In genomic region chr17:75831032-75831567, GRCh38 we compare ENCODE assay signal across 18 cellular contexts. TPM values are rescaled to one million over a fixed set of nuclear protein-coding genes. Genes with fewer than 3 reads are reported as not detected.
A peak's percentile ranks its signal among the peaks of the same experiment; 100 is the strongest.
DNase-seq lines count a peak whose midpoint lies in the region; ATAC-seq, FAIRE-seq and TF ChIP-seq lines count a peak whose summit lies in the region.
"Had no signal": no experiment of that assay in that cellular context is flagged by ENCODE, and none has a peak within 500 bp of the region (broad histone marks: within the 10 kb centered on the region; RNA-seq: fewer than 3 reads in every experiment).

No MANE protein-coding gene starts in this region.

- H3K9me3 Mint-ChIP-seq in CD4-positive, CD25-positive, alpha-beta regulatory T cell, result no peaks in the 10 kb centered on the region
- H3K9me3 Mint-ChIP-seq in H9 (no peaks in the 10 kb centered on the region), nephron progenitor cell (no peaks in the 10 kb centered on the region)
- H3K9me3 Mint-ChIP-seq: activated T-helper 1 cell treated with anti-CD3 and anti-CD28 coated beads, Interleukin-12 subunit alpha, Interleukin-12 subunit beta, Interleukin-2, Interleukin-4 antibody, amounts not matched to agents 30 ng/mL and 10 ng/mL and 1 ng/mL, durations not matched to agents 14 hours and 24 hours and 36 hours had no signal

- in situ Hi-C loops in K562 (cut with MboI), result no loop called here

- TF ChIP-seq EP300 in K562 (IDR thresholded peaks at IDR 0.05; ENCODE audit: low read length), result no peak

- DNase-seq in CD4-positive, CD25-positive, alpha-beta regulatory T cell, result no peak
- DNase-seq in H9, result peak; percentile 75
- peak in 2 of 4 experiments; percentile 50 to 60 for DNase-seq in K562 (ENCODE audit: extremely low read depth in 1 of 4, low spot score in 3 of 4)
- DNase-seq in nephron progenitor cell, result no peak
- DNase-seq in ascending aorta (ENCODE audit: low spot score in 2 of 2), result no peak
- DNase-seq: foreskin keratinocyte, GOT3, hippocampal formation, NCI-H1436, NCI-H2171 treated with DMSO at 0.1 percent for 48 hours, nucleus accumbens, SIG-M5, T-helper 1 cell had no signal

- H4K20me1 ChIP-seq in H9 (ENCODE audit: control insufficient read depth, insufficient read depth, insufficient read length) (no peaks in the 10 kb centered on the region), K562 (replicated peaks; ENCODE audit: control insufficient read depth, insufficient read depth, low read length) (0 out of 2 replicates have a peak, but pooled peaks cover 4% of the 10 kb centered on the region)

- no peak overlapping the region for H3K4me2 ChIP-seq in H9 (ENCODE audit: insufficient read depth, insufficient read length, low read length)
- H3K4me2 ChIP-seq in K562 (ENCODE audit: insufficient read depth, low read length), result no peak overlapping the region

- H3K23me2 ChIP-seq in H9 (ENCODE audit: insufficient read length, low read depth, low read length, poor library complexity, severe bottlenecking), result no peaks in the 10 kb centered on the region

- no peak overlapping the region for H3K18ac ChIP-seq in H9 (ENCODE audit: insufficient read length, low read depth, low read length)

- H3T11ph ChIP-seq in H9 (ENCODE audit: low read length), result no peak overlapping the region

- peaks cover 44% of the 10 kb centered on the region for H3K4me1 ChIP-seq in CD4-positive, CD25-positive, alpha-beta regulatory T cell (ENCODE audit: control insufficient read depth, insufficient read depth, low read length, poor library complexity, severe bottlenecking)
- H3K4me1 ChIP-seq in H9 (ENCODE audit: insufficient read depth, low read length), result peaks cover 5% of the 10 kb centered on the region; the same call in 1 of the 2 replicates
- peaks cover 0 to 58% of the 10 kb centered on the region in 2 experiments; a peak in 3 of 5 replicates for H3K4me1 ChIP-seq in K562 (replicated peaks in 1 of 2; ENCODE audit: control insufficient read depth in 2 of 2, insufficient read depth in 2 of 2, low read length in 2 of 2)
- peaks cover 14 to 20% of the 10 kb centered on the region in 2 donors for H3K4me1 ChIP-seq in mucosa of rectum (ENCODE audit: control insufficient read depth in 2 of 2, insufficient read depth in 2 of 2, low read length in 2 of 2)
- peaks cover 11 to 13% of the 10 kb centered on the region in 2 donors for H3K4me1 ChIP-seq in ascending aorta
- H3K4me1 ChIP-seq: foreskin keratinocyte had no signal

- H3K23ac ChIP-seq in H9 (ENCODE audit: insufficient read length, low read depth, low read length), result no peak overlapping the region

- H3K79me2 ChIP-seq in H9 (ENCODE audit: insufficient read depth, low read length), result no peaks in the 10 kb centered on the region
- H3K79me2 ChIP-seq in K562 (ENCODE audit: control insufficient read depth, insufficient read depth, low read length), result peaks cover 3% of the 10 kb centered on the region; the same call in 1 of the 3 replicates

- H3K36me3 Mint-ChIP-seq in CD4-positive, CD25-positive, alpha-beta regulatory T cell, result peaks cover 13% of the 10 kb centered on the region
- H3K36me3 Mint-ChIP-seq in H9 (ENCODE audit: insufficient read depth in 1 of 3, low read depth in 3 of 3), result no peaks in the 10 kb centered on the region; a peak in 1 of 7 replicates
- no peaks in the 10 kb centered on the region for H3K36me3 Mint-ChIP-seq in nephron progenitor cell (ENCODE audit: low read depth)

- no peak for TF ChIP-seq RAD21 in K562 (CRISPR knock-in tag; conservative IDR thresholded peaks at IDR 0.05 in 1 of 2, IDR thresholded peaks at IDR 0.05 in 1 of 2)

- no peak overlapping the region for H3K4ac ChIP-seq in H9 (ENCODE audit: low read depth, low read length)

- no peaks in the 10 kb centered on the region for H3K27me3 Mint-ChIP-seq in CD4-positive, CD25-positive, alpha-beta regulatory T cell
- H3K27me3 Mint-ChIP-seq in H9 (ENCODE audit: low read depth), result no peaks in the 10 kb centered on the region
- no peaks in the 10 kb centered on the region for H3K27me3 Mint-ChIP-seq in nephron progenitor cell (ENCODE audit: low read depth, poor library complexity)

- H3K9me3 ChIP-seq in CD4-positive, CD25-positive, alpha-beta regulatory T cell (ENCODE audit: control insufficient read depth in 2 of 2, low read length in 2 of 2), result no peaks in the 10 kb centered on the region
- H3K9me3 ChIP-seq in H9 (ENCODE audit: control insufficient read depth, low read depth, low read length) (no peaks in the 10 kb centered on the region), K562 (replicated peaks; ENCODE audit: control insufficient read depth, insufficient read depth, low read depth, low read length) (no peaks in the 10 kb centered on the region), mucosa of rectum (ENCODE audit: control insufficient read depth in 2 of 2, low read length in 2 of 2) (no peaks in the 10 kb centered on the region), ascending aorta (no peaks in the 10 kb centered on the region)
- H3K9me3 ChIP-seq: suprapubic skin had no signal

- TF ChIP-seq CTCF in H9 (conservative IDR thresholded peaks at IDR 0.05) (no peak), K562 (IDR thresholded peaks at IDR 0.05 in 2 of 3, conservative IDR thresholded peaks at IDR 0.05 in 1 of 3; ENCODE audit: insufficient read depth in 2 of 3, low read depth in 1 of 3, low read length in 3 of 3) (no peak), nephron progenitor cell (IDR thresholded peaks at IDR 0.05) (no peak), ascending aorta (IDR thresholded peaks at IDR 0.05) (no peak)

- H3K4me1 Mint-ChIP-seq in CD4-positive, CD25-positive, alpha-beta regulatory T cell, result peaks cover 4 to 47% (median 23%) of the 10 kb centered on the region in 4 donors
- peaks cover 28 to 47% of the 10 kb centered on the region in 2 experiments for H3K4me1 Mint-ChIP-seq in H9
- peaks cover 38% of the 10 kb centered on the region for H3K4me1 Mint-ChIP-seq in nephron progenitor cell

- intact Hi-C loops in K562 (cut with micrococcal nuclease), result no loop called here
- intact Hi-C loops in ascending aorta (cut with DNase I), result no loop called here

- no peak overlapping the region for H4K8ac ChIP-seq in H9 (replicated peaks; ENCODE audit: insufficient read length, low read depth, low read length)

- ATAC-seq in CD4-positive, CD25-positive, alpha-beta regulatory T cell (ENCODE audit: low read depth in 2 of 2), result no peak
- ATAC-seq in K562 (no peak), GM19395 (IDR thresholded peaks at IDR 0.05; ENCODE audit: unreplicated experiment) (no peak)
- ATAC-seq: foreskin keratinocyte had no signal

- H2BK12ac ChIP-seq in H9 (ENCODE audit: insufficient read length, low read depth, low read length), result no peak overlapping the region

- CTCF ChIA-PET in K562 (lab: Yijun Ruan, JAX; ENCODE audit: low intra/inter-chr PET ratio), result no interaction called here

- no peak overlapping the region for H2BK5ac ChIP-seq in H9 (ENCODE audit: insufficient read length, low read length)

- H2BK15ac ChIP-seq in H9 (ENCODE audit: low read depth, low read length), result no peak overlapping the region

- no peaks in the 10 kb centered on the region for H3K79me1 ChIP-seq in H9 (ENCODE audit: insufficient read depth, low read depth, low read length, poor library complexity, severe bottlenecking)

- no peak overlapping the region for H2BK120ac ChIP-seq in H9 (ENCODE audit: low read depth, low read length, poor library complexity, severe bottlenecking)

- peak overlapping the region; percentile 55 for H3K27ac ChIP-seq in CD4-positive, CD25-positive, alpha-beta regulatory T cell (ENCODE audit: insufficient read depth, low read length, poor library complexity, severe bottlenecking)
- no peak overlapping the region for H3K27ac ChIP-seq in H9 (ENCODE audit: insufficient read length, low read depth, low read length)
- H3K27ac ChIP-seq in K562 (ENCODE audit: extremely low read depth, low read depth, low read length), result no peak overlapping the region
- peak overlapping the region; percentile 1 to 43 for H3K27ac ChIP-seq in mucosa of rectum (ENCODE audit: low read depth in 2 of 2, low read length in 2 of 2)
- no peak overlapping the region for H3K27ac ChIP-seq in ascending aorta
- H3K27ac ChIP-seq: foreskin keratinocyte, suprapubic skin, VCaP had no signal

- H2AFZ ChIP-seq in H9 (ENCODE audit: low read length) (no peak overlapping the region), K562 (ENCODE audit: low read depth, low read length) (no peak overlapping the region)

- H3K9ac ChIP-seq in H9 (ENCODE audit: extremely low read depth, insufficient read length, low read length), result no peak overlapping the region
- H3K9ac ChIP-seq in K562 (ENCODE audit: insufficient read depth in 1 of 2, low read depth in 2 of 2, low read length in 2 of 2), result peak overlapping the region in 1 of 2 experiments; percentile 72; a peak in 2 of 4 replicates
- peak overlapping the region in 1 of 2 donors; percentile 57 for H3K9ac ChIP-seq in mucosa of rectum (ENCODE audit: low read depth in 1 of 2, low read length in 2 of 2)

- no CpG with 5 or more reads among the region's 15 CpGs for WGBS in H9 (ENCODE audit: extremely low coverage, insufficient read length, low lambda C conversion rate)
- WGBS in K562 (ENCODE audit: insufficient coverage, low coverage, missing lambda C conversion rate), result 77% methylated on average over 14 of the region's 15 CpGs

- peak overlapping the region in 2 of 3 donors; percentile 20 to 32 for H3K27ac Mint-ChIP-seq in CD4-positive, CD25-positive, alpha-beta regulatory T cell
- H3K27ac Mint-ChIP-seq in H9, result no peak overlapping the region; a peak in 2 of 7 replicates
- H3K27ac Mint-ChIP-seq in nephron progenitor cell, result no peak overlapping the region

- no peak overlapping the region for H2BK20ac ChIP-seq in H9 (ENCODE audit: low read depth, low read length, poor library complexity, severe bottlenecking)

- H4K5ac ChIP-seq in H9 (ENCODE audit: insufficient read length, low read depth, low read length), result no peak overlapping the region

- H3K56ac ChIP-seq in H9 (ENCODE audit: insufficient read length, low read depth, low read length), result no peak overlapping the region

- POLR2A ChIA-PET in K562 (lab: Yijun Ruan, JAX), result interaction anchor here (1.0 to 3.5 kb wide), 10 partner anchors 8 to 58 kb away, joined by 3 to 15 read pairs (median 8); partner anchors contain the start of gene UNC13D

- no peak overlapping the region for H4K91ac ChIP-seq in H9 (ENCODE audit: insufficient read length, low read depth, low read length)

- TF ChIP-seq POLR2A in K562 (conservative IDR thresholded peaks at IDR 0.05), result no peak

- no peak overlapping the region for H3K4me3 ChIP-seq in CD4-positive, CD25-positive, alpha-beta regulatory T cell (ENCODE audit: low read depth, low read length)
- H3K4me3 ChIP-seq in K562, result no peak overlapping the region
- H3K4me3 ChIP-seq in mucosa of rectum (ENCODE audit: low read length in 2 of 2), result peak overlapping the region in 1 of 2 donors; percentile 13
- H3K4me3 ChIP-seq in ascending aorta, result no peak overlapping the region
- H3K4me3 ChIP-seq: suprapubic skin had no signal

- peaks cover 53% of the 10 kb centered on the region for H3K36me3 ChIP-seq in CD4-positive, CD25-positive, alpha-beta regulatory T cell (ENCODE audit: control insufficient read depth, insufficient read depth, low read length)
- peaks cover 93% of the 10 kb centered on the region; the same call in 2 of the 3 replicates for H3K36me3 ChIP-seq in K562 (ENCODE audit: control insufficient read depth, insufficient read depth, low read length)
- peaks cover 6 to 26% of the 10 kb centered on the region in 2 donors for H3K36me3 ChIP-seq in mucosa of rectum (ENCODE audit: control insufficient read depth in 2 of 2, insufficient read depth in 2 of 2, low read length in 2 of 2)
- peaks cover 21 to 38% of the 10 kb centered on the region in 2 donors for H3K36me3 ChIP-seq in ascending aorta

- H3K14ac ChIP-seq in H9 (ENCODE audit: insufficient read depth, low read length), result no peak overlapping the region

- no peak for FAIRE-seq in K562 (lab: Jason Lieb, UNC)

- H2AK5ac ChIP-seq in H9 (ENCODE audit: insufficient read length, low read length), result no peak overlapping the region

- BruUV-seq in K562 (replicated peaks; lab: Mats Ljungman, UMichigan), result no TSS peak

- no peaks in the 10 kb centered on the region for H3K9me1 ChIP-seq in K562 (ENCODE audit: control insufficient read depth, insufficient read depth, low read length)

- H3K4me3 Mint-ChIP-seq in CD4-positive, CD25-positive, alpha-beta regulatory T cell, result no peak overlapping the region
- H3K4me3 Mint-ChIP-seq in H9 (no peak overlapping the region), nephron progenitor cell (no peak overlapping the region)
- H3K4me3 Mint-ChIP-seq: activated T-helper 1 cell treated with anti-CD3 and anti-CD28 coated beads, Interleukin-12 subunit alpha, Interleukin-12 subunit beta, Interleukin-2, Interleukin-4 antibody, amounts not matched to agents 30 ng/mL and 10 ng/mL and 1 ng/mL, durations not matched to agents 14 hours and 24 hours and 36 hours had no signal

- no peaks in the 10 kb centered on the region for H3K27me3 ChIP-seq in CD4-positive, CD25-positive, alpha-beta regulatory T cell (ENCODE audit: control insufficient read depth, insufficient read depth, low read length)
- H3K27me3 ChIP-seq in H9 (ENCODE audit: insufficient read depth, low read length), result no peaks in the 10 kb centered on the region
- no peaks in the 10 kb centered on the region for H3K27me3 ChIP-seq in K562 (ENCODE audit: control insufficient read depth in 2 of 2, insufficient read depth in 2 of 2, low read length in 2 of 2)
- no peaks in the 10 kb centered on the region for H3K27me3 ChIP-seq in mucosa of rectum (ENCODE audit: control insufficient read depth in 2 of 2, insufficient read depth in 2 of 2, low read length in 2 of 2)
- no peaks in the 10 kb centered on the region for H3K27me3 ChIP-seq in ascending aorta
- H3K27me3 ChIP-seq: foreskin keratinocyte, suprapubic skin had no signal

RNA-seq across cellular contexts. Expression of gene UNC13D, which starts 13.1 kb away (rescaled TPM):
- total RNA-seq in CD4-positive, CD25-positive, alpha-beta regulatory T cell, result 149 TPM
- 10 to 100 TPM; 41.6 to 51.7 (median 45.0) TPM for polyA plus RNA-seq in CD4-positive, CD25-positive, alpha-beta regulatory T cell
- total RNA-seq in H9 (2021) (6.3 and 6.8 TPM in 2 replicates), K562 (2014; rRNA removed) (150 and 207 TPM in 2 replicates), K562 (2014; rRNA removed; fragmentation: Illumina TruSeq; extraction: Trizol) (22.9 and 31.6 TPM in 2 replicates), K562 (2015; rRNA removed; fragmentation: Illumina TruSeq; extraction: Trizol) (74.2 and 74.8 TPM in 2 replicates), K562 (2021) (222 and 244 TPM in 2 replicates), ascending aorta (33.1 TPM)
- 235 and 813 TPM in 2 replicates for total RNA-seq in K562 (2011; cell fraction: chromatin; rRNA removed; ENCODE audit: low replicate concordance)
- total RNA-seq in K562 (2011; cell fraction: nucleolus; rRNA removed), result 592 and 605 TPM in 2 replicates
- 287 and 294 TPM in 2 replicates for total RNA-seq in K562 (2011; cell fraction: nucleoplasm; rRNA removed)
- polyA plus RNA-seq in K562 (2011; rRNA removed) (69.2 and 129 TPM in 2 replicates), K562 (2014; fragmentation: Illumina TruSeq; extraction: Trizol) (66.9 and 108 TPM in 2 replicates), K562 (2014; fragmentation: Nextera tagmentation; extraction: Ambion mirVana) (1 to 10 TPM in 1 of 2 experiments, under 1 TPM in 1; 0.86 to 1.9 TPM), K562 (2014; rRNA removed) (147 and 160 TPM in 2 replicates)
- polyA plus RNA-seq in K562 (2011; cell fraction: cytosol; rRNA removed), result 51.7 and 114 TPM in 2 replicates
- 454 and 648 TPM in 2 replicates for polyA plus RNA-seq in K562 (2011; cell fraction: nucleus; rRNA removed)
- polyA plus RNA-seq in K562 (2012), result 163 and 235 TPM in 2 replicates
- 34.9 and 44.0 TPM in 2 replicates for polyA minus RNA-seq in K562 (2011; rRNA and poly(A)+ RNA removed)
- polyA minus RNA-seq in K562 (2011; cell fraction: cytosol; rRNA and poly(A)+ RNA removed), result 92.5 and 106 TPM in 2 replicates
- 163 and 184 TPM in 2 replicates for polyA minus RNA-seq in K562 (2011; cell fraction: nucleus; rRNA and poly(A)+ RNA removed)

RNA-seq across cellular contexts. Expression of gene WBP2, which starts 24.0 kb away (rescaled TPM):
- 118 TPM for total RNA-seq in CD4-positive, CD25-positive, alpha-beta regulatory T cell
- 100 to 1,000 TPM in 1 of 4 donors, 10 to 100 TPM in 3; 77.7 to 112 (median 91.2) TPM for polyA plus RNA-seq in CD4-positive, CD25-positive, alpha-beta regulatory T cell
- total RNA-seq in H9 (2021) (59.2 and 63.2 TPM in 2 replicates), K562 (2014; rRNA removed) (25.2 and 35.8 TPM in 2 replicates), K562 (2014; rRNA removed; fragmentation: Illumina TruSeq; extraction: Trizol) (18.1 and 22.9 TPM in 2 replicates), K562 (2015; rRNA removed; fragmentation: Illumina TruSeq; extraction: Trizol) (13.8 and 16.2 TPM in 2 replicates), K562 (2021) (63.5 and 74.3 TPM in 2 replicates), ascending aorta (50.7 TPM)
- 86.2 and 163 TPM in 2 replicates for total RNA-seq in K562 (2011; cell fraction: chromatin; rRNA removed; ENCODE audit: low replicate concordance)
- 82.5 and 95.5 TPM in 2 replicates for total RNA-seq in K562 (2011; cell fraction: nucleolus; rRNA removed)
- total RNA-seq in K562 (2011; cell fraction: nucleoplasm; rRNA removed), result 79.1 and 87.2 TPM in 2 replicates
- polyA plus RNA-seq in K562 (2011; rRNA removed) (20.0 and 81.3 TPM in 2 replicates), K562 (2014; fragmentation: Illumina TruSeq; extraction: Trizol) (68.6 and 96.0 TPM in 2 replicates), K562 (2014; fragmentation: Nextera tagmentation; extraction: Ambion mirVana) (1 to 10 TPM; 2.2 to 3.7 TPM), K562 (2014; rRNA removed) (30.9 and 33.1 TPM in 2 replicates)
- 25.6 and 40.9 TPM in 2 replicates for polyA plus RNA-seq in K562 (2011; cell fraction: cytosol; rRNA removed)
- polyA plus RNA-seq in K562 (2011; cell fraction: nucleus; rRNA removed), result 60.4 and 70.3 TPM in 2 replicates
- polyA plus RNA-seq in K562 (2012), result 83.9 and 158 TPM in 2 replicates
- polyA minus RNA-seq in K562 (2011; rRNA and poly(A)+ RNA removed), result 25.4 and 47.1 TPM in 2 replicates
- 45.1 and 49.2 TPM in 2 replicates for polyA minus RNA-seq in K562 (2011; cell fraction: cytosol; rRNA and poly(A)+ RNA removed)
- 30.4 and 43.1 TPM in 2 replicates for polyA minus RNA-seq in K562 (2011; cell fraction: nucleus; rRNA and poly(A)+ RNA removed)

RNA-seq across cellular contexts. Expression of gene UNK, which starts 46.5 kb away (rescaled TPM):
- total RNA-seq in CD4-positive, CD25-positive, alpha-beta regulatory T cell, result 33.9 TPM
- 10 to 100 TPM; 15.3 to 24.5 (median 23.0) TPM for polyA plus RNA-seq in CD4-positive, CD25-positive, alpha-beta regulatory T cell
- 35.6 and 36.4 TPM in 2 replicates for total RNA-seq in H9 (2021)
- total RNA-seq in K562 (2011; cell fraction: chromatin; rRNA removed; ENCODE audit: low replicate concordance), result 112 and 148 TPM in 2 replicates
- 60.9 and 67.9 TPM in 2 replicates for total RNA-seq in K562 (2011; cell fraction: nucleolus; rRNA removed)
- 116 and 161 TPM in 2 replicates for total RNA-seq in K562 (2011; cell fraction: nucleoplasm; rRNA removed)
- total RNA-seq in K562 (2014; rRNA removed), result 12.8 and 16.0 TPM in 2 replicates
- 24.8 and 27.6 TPM in 2 replicates for total RNA-seq in K562 (2014; rRNA removed; fragmentation: Illumina TruSeq; extraction: Trizol)
- 25.8 and 27.7 TPM in 2 replicates for total RNA-seq in K562 (2015; rRNA removed; fragmentation: Illumina TruSeq; extraction: Trizol)
- 22.2 and 26.7 TPM in 2 replicates for total RNA-seq in K562 (2021)
- polyA plus RNA-seq in K562 (2011; rRNA removed), result 38.6 and 38.7 TPM in 2 replicates
- 17.7 and 26.9 TPM in 2 replicates for polyA plus RNA-seq in K562 (2011; cell fraction: cytosol; rRNA removed)
- polyA plus RNA-seq in K562 (2011; cell fraction: nucleus; rRNA removed), result 31.3 and 35.3 TPM in 2 replicates
- 20.2 and 24.9 TPM in 2 replicates for polyA plus RNA-seq in K562 (2012)
- polyA plus RNA-seq in K562 (2014; fragmentation: Illumina TruSeq; extraction: Trizol), result 36.5 and 38.1 TPM in 2 replicates
- polyA plus RNA-seq in K562 (2014; fragmentation: Nextera tagmentation; extraction: Ambion mirVana), result 10 to 100 TPM; 13.7 to 18.8 TPM
- polyA plus RNA-seq in K562 (2014; rRNA removed), result 24.2 and 25.4 TPM in 2 replicates
- 25.3 and 43.9 TPM in 2 replicates for polyA minus RNA-seq in K562 (2011; rRNA and poly(A)+ RNA removed)
- polyA minus RNA-seq in K562 (2011; cell fraction: cytosol; rRNA and poly(A)+ RNA removed), result 6.6 and 14.4 TPM in 2 replicates
- 17.8 and 34.1 TPM in 2 replicates for polyA minus RNA-seq in K562 (2011; cell fraction: nucleus; rRNA and poly(A)+ RNA removed)
- total RNA-seq in ascending aorta, result 73.9 TPM

RNA-seq across cellular contexts. Expression of gene TRIM47, which starts 47.3 kb away (rescaled TPM):
- 3.6 TPM for total RNA-seq in CD4-positive, CD25-positive, alpha-beta regulatory T cell
- 10 to 100 TPM in 3 of 4 donors, 1 to 10 TPM in 1; 8.7 to 16.6 (median 15.8) TPM for polyA plus RNA-seq in CD4-positive, CD25-positive, alpha-beta regulatory T cell
- 5.5 and 6.9 TPM in 2 replicates for total RNA-seq in H9 (2021)
- total RNA-seq in K562 (2011; cell fraction: chromatin; rRNA removed; ENCODE audit: low replicate concordance), result 3.4 and 21.0 TPM in 2 replicates
- 13.6 and 18.0 TPM in 2 replicates for total RNA-seq in K562 (2011; cell fraction: nucleolus; rRNA removed)
- total RNA-seq in K562 (2011; cell fraction: nucleoplasm; rRNA removed), result 5.5 and 10.1 TPM in 2 replicates
- 4.0 and 4.6 TPM in 2 replicates for total RNA-seq in K562 (2014; rRNA removed)
- total RNA-seq in K562 (2014; rRNA removed; fragmentation: Illumina TruSeq; extraction: Trizol), result 1.0 and 1.1 TPM in 2 replicates
- total RNA-seq in K562 (2015; rRNA removed; fragmentation: Illumina TruSeq; extraction: Trizol), result 3.9 and 4.3 TPM in 2 replicates
- 5.8 and 6.1 TPM in 2 replicates for total RNA-seq in K562 (2021)
- 3.2 and 5.6 TPM in 2 replicates for polyA plus RNA-seq in K562 (2011; rRNA removed)
- 5.1 and 9.1 TPM in 2 replicates for polyA plus RNA-seq in K562 (2011; cell fraction: cytosol; rRNA removed)
- 15.5 and 18.6 TPM in 2 replicates for polyA plus RNA-seq in K562 (2011; cell fraction: nucleus; rRNA removed)
- polyA plus RNA-seq in K562 (2012), result 4.2 and 6.8 TPM in 2 replicates
- polyA plus RNA-seq in K562 (2014; fragmentation: Illumina TruSeq; extraction: Trizol), result 1.9 and 3.4 TPM in 2 replicates
- polyA plus RNA-seq in K562 (2014; fragmentation: Nextera tagmentation; extraction: Ambion mirVana), result under 1 TPM; 0.56 to 0.63 TPM
- polyA plus RNA-seq in K562 (2014; rRNA removed), result 3.7 and 5.5 TPM in 2 replicates
- polyA minus RNA-seq in K562 (2011; rRNA and poly(A)+ RNA removed), result 1.9 and 2.6 TPM in 2 replicates
- 4.6 and 5.6 TPM in 2 replicates for polyA minus RNA-seq in K562 (2011; cell fraction: cytosol; rRNA and poly(A)+ RNA removed)
- 8.6 and 9.2 TPM in 2 replicates for polyA minus RNA-seq in K562 (2011; cell fraction: nucleus; rRNA and poly(A)+ RNA removed)
- 132 TPM for total RNA-seq in ascending aorta

Comparison
In these comparisons a context has a peak if more than half of its experiments do, and no peak if none do; other contexts are left out.
1. H3K27ac ChIP-seq: peak in CD4-positive, CD25-positive, alpha-beta regulatory T cell (single experiment) and mucosa of rectum (2 of 2); none in H9 (single experiment), K562 (single experiment) and ascending aorta (0 of 2).
2. H3K27ac Mint-ChIP-seq: peak in CD4-positive, CD25-positive, alpha-beta regulatory T cell (2 of 3); none in H9 (0 of 3) and nephron progenitor cell (single experiment).